ENCODE assay signal across 8 cellular contexts in genomic region chr15:41331833-41332787, GRCh38. TPM values are rescaled to one million over a fixed set of nuclear protein-coding genes. Genes with fewer than 3 reads are reported as not detected.
A peak's percentile ranks its signal among the peaks of the same experiment; 100 is the strongest.
DNase-seq lines count a peak whose midpoint lies in the region; ATAC-seq and TF ChIP-seq lines count a peak whose summit lies in the region.

TSS of gene OIP5 (minus strand) at chr15:41332591. CDS start at chr15:41332561, 30 bp downstream.

- H3K27ac Mint-ChIP-seq in activated naive CD8-positive, alpha-beta T cell treated with anti-CD3 and anti-CD28 coated beads, Interleukin-2, amount 50 U/mL, for 24 hours: peak within 1 kb of the TSS; percentile 95

- H3K4me3 ChIP-seq in heart left ventricle: peak within 1 kb of the TSS; percentile 67 to 98 (median 84)
- H3K4me3 ChIP-seq in urinary bladder (ENCODE audit: low read depth, low read length): peak within 1 kb of the TSS; percentile 63

- no peaks in the 10 kb centered on the region for H3K27me3 ChIP-seq in heart left ventricle

- H3K4me3 Mint-ChIP-seq in activated naive CD8-positive, alpha-beta T cell treated with anti-CD3 and anti-CD28 coated beads, Interleukin-2, amount 50 U/mL, for 24 hours: peak within 1 kb of the TSS; percentile 94

- intact Hi-C loops in heart left ventricle (cut with DNase I) (loop anchor here in 1 of 10 donors (5.0 to 10.0 kb wide), 2 partner anchors 50 to 427 kb away; no protein-coding TSS in a partner anchor), posterior vena cava (cut with DNase I) (no loop called here)

- H3K4me1 ChIP-seq in heart left ventricle (peaks cover 0 to 27% (median 9%) of the 10 kb centered on the region in 12 donors), urinary bladder (ENCODE audit: insufficient read depth) (no peaks in the 10 kb centered on the region)

- no peaks in the 10 kb centered on the region for H3K9me3 Mint-ChIP-seq in activated naive CD8-positive, alpha-beta T cell treated with anti-CD3 and anti-CD28 coated beads, Interleukin-2, amount 50 U/mL, for 24 hours

- peaks cover 32% of the 10 kb centered on the region for H3K36me3 Mint-ChIP-seq in activated naive CD8-positive, alpha-beta T cell treated with anti-CD3 and anti-CD28 coated beads, Interleukin-2, amount 50 U/mL, for 24 hours (ENCODE audit: low read depth)

- TF ChIP-seq CTCF in GM12874 (IDR thresholded peaks at IDR 0.05; ENCODE audit: insufficient read depth, low read depth, low read length): peak; percentile 56
- TF ChIP-seq CTCF in heart left ventricle (IDR thresholded peaks at IDR 0.05): peak; percentile 36 to 77 (median 62)

- H3K4me1 Mint-ChIP-seq in activated naive CD8-positive, alpha-beta T cell treated with anti-CD3 and anti-CD28 coated beads, Interleukin-2, amount 50 U/mL, for 24 hours: peaks cover 30% of the 10 kb centered on the region

- WGBS in heart left ventricle, 4 donors: 1 to 2% (median 2%) methylated on average over 45 to 65 of the region's 65 CpGs
- under 1% methylated on average over 65 of the region's 65 CpGs for WGBS in urinary bladder

- DNase-seq in NCI-H1417 (lab: John Stamatoyannopoulos, UW) (peak; percentile 96 to 99 (median 98)), SW480 (ENCODE audit: low spot score) (peak; percentile 98), heart left ventricle (peak; percentile 95 to 99 (median 98)), posterior vena cava (ENCODE audit: low spot score) (peak; percentile 99)
- DNase-seq in activated naive CD8-positive, alpha-beta T cell treated with anti-CD3 and anti-CD28 coated beads, Interleukin-2, amount 50 U/mL, for 24 hours: peak; percentile 97

- H3K27ac ChIP-seq in heart left ventricle (peak within 1 kb of the TSS in 9 of 12 donors; percentile 14 to 76 (median 59)), urinary bladder (ENCODE audit: low read depth) (no peak within 1 kb of the TSS)

- TF ChIP-seq POLR2A in heart left ventricle (IDR thresholded peaks at IDR 0.05): no peak

- ATAC-seq in HG02763 (IDR thresholded peaks at IDR 0.05; ENCODE audit: unreplicated experiment) (peak; percentile 89), heart left ventricle (peak; percentile 99 to 100 (median 100))
- peak; percentile 98 for ATAC-seq in activated naive CD8-positive, alpha-beta T cell treated with anti-CD3 and anti-CD28 coated beads, Interleukin-2, amount 50 U/mL, for 24 hours

- H3K27me3 Mint-ChIP-seq in activated naive CD8-positive, alpha-beta T cell treated with anti-CD3 and anti-CD28 coated beads, Interleukin-2, amount 50 U/mL, for 24 hours: no peaks in the 10 kb centered on the region

- H3K36me3 ChIP-seq in heart left ventricle: no peaks in the 10 kb centered on the region
- no peaks in the 10 kb centered on the region for H3K36me3 ChIP-seq in urinary bladder (ENCODE audit: insufficient read depth)

- H3K9me3 ChIP-seq in heart left ventricle: no peaks in the 10 kb centered on the region

RNA-seq across cellular contexts. Expression of gene OIP5, which starts in this region (rescaled TPM):
- total RNA-seq in heart left ventricle (1 to 10 TPM in 2 of 9 donors, under 1 TPM in 5, not detected in 2; 0.22 to 1.3 (median 0.72) TPM), posterior vena cava (under 1 TPM in 1 of 2 donors, not detected in 1; 0.56 TPM), urinary bladder (6.1 TPM)
- polyA plus RNA-seq in heart left ventricle (under 1 TPM; 0.19 to 0.50 TPM), urinary bladder (1.4 TPM)

Comparison
In these comparisons a context has a peak if more than half of its experiments do, and no peak if none do; other contexts are left out.
1. Peak in DNase-seq in posterior vena cava; RNA of the gene not detected or under 1 TPM.